ENCODE assay signal across 36 cellular contexts in genomic region chr10:19021162-19021561, GRCh38. TPM values are rescaled to one million over a fixed set of nuclear protein-coding genes. Genes with fewer than 3 reads are reported as not detected.
"Had no signal": no experiment of that assay in that cellular context is flagged by ENCODE, and none has a peak within 500 bp of the region (broad histone marks: within the 10 kb centered on the region; RNA-seq: fewer than 3 reads in every experiment).

No MANE protein-coding gene starts in this region.

- H3K27me3 Mint-ChIP-seq: activated B cell treated with CpG ODN at 0.5 μM for 24 hours; activated CD4-positive, alpha-beta memory T cell treated with anti-CD3 and anti-CD28 coated beads for 36 hours; activated CD4-positive, alpha-beta T cell treated with anti-CD3 and anti-CD28 coated beads, Interleukin-2, amount 10 ng/mL, durations not matched to agents 24 days and 14 days; activated CD8-positive, alpha-beta T cell treated with anti-CD3 and anti-CD28 coated beads for 36 hours; activated naive CD4-positive, alpha-beta T cell treated with anti-CD3 and anti-CD28 coated beads, Interleukin-2, amount 10 ng/mL, durations not matched to agents 7 days and 5 days; activated naive CD8-positive, alpha-beta T cell; activated naive CD8-positive, alpha-beta T cell treated with anti-CD3 and anti-CD28 coated beads, Interleukin-2, amount 10 ng/mL, durations not matched to agents 7 days and 5 days; activated naive CD8-positive, alpha-beta T cell treated with anti-CD3 and anti-CD28 coated beads, Interleukin-2, amount 50 U/mL, for 24 hours; central memory CD8-positive, alpha-beta T cell had no signal

- H3K27me3 ChIP-seq: ascending aorta, cardiac muscle cell had no signal

- DNase-seq: activated B cell treated with CpG ODN at 0.5 μM for 24 hours; activated CD4-positive, alpha-beta memory T cell treated with anti-CD3 and anti-CD28 coated beads for 36 hours; activated CD4-positive, alpha-beta T cell treated with anti-CD3 and anti-CD28 coated beads for 4 hours; activated CD4-positive, alpha-beta T cell treated with anti-CD3 and anti-CD28 coated beads, Interleukin-2, amount 10 ng/mL, durations not matched to agents 24 days and 14 days; activated CD4-positive, alpha-beta T cell treated with anti-CD3 and anti-CD28 coated beads, Interleukin-2, amount 50 U/mL, for 1 hour; activated CD4-positive, alpha-beta T cell treated with anti-CD3 and anti-CD28 coated beads, Interleukin-2, amount 50 U/mL, for 4 hours; activated CD4-positive, CD25-positive, alpha-beta regulatory T cell treated with anti-CD3 and anti-CD28 coated beads, Interleukin-2, amount 50 U/mL, for 72 hours; activated CD8-positive, alpha-beta memory T cell treated with anti-CD3 and anti-CD28 coated beads, Interleukin-2, amount 50 U/mL, for 4 hours; activated CD8-positive, alpha-beta T cell treated with anti-CD3 and anti-CD28 coated beads for 36 hours; activated effector memory CD4-positive, alpha-beta T cell treated with Interleukin-2 at 50 U/mL for 16 hours; activated gamma-delta T cell; activated naive CD4-positive, alpha-beta T cell treated with anti-CD3 and anti-CD28 coated beads, Interleukin-2, amount 10 ng/mL, durations not matched to agents 7 days and 5 days; activated naive CD4-positive, alpha-beta T cell treated with Interleukin-2 at 50 U/mL for 16 hours; activated naive CD8-positive, alpha-beta T cell treated with anti-CD3 and anti-CD28 coated beads, Interleukin-2, amount 10 ng/mL, durations not matched to agents 7 days and 5 days; activated naive CD8-positive, alpha-beta T cell treated with anti-CD3 and anti-CD28 coated beads, Interleukin-2, amount 50 U/mL, for 24 hours; activated T-cell treated with anti-CD3 and anti-CD28 coated beads for 4 hours; activated T-cell treated with anti-CD3 and anti-CD28 coated beads, Interleukin-2, amount 50 U/mL, for 1 hour; activated T-cell treated with anti-CD3 and anti-CD28 coated beads, Interleukin-2, amount 50 U/mL, for 4 hours; amygdala; anterior cingulate cortex; caudate nucleus; cerebellar nuclear complex; T-helper 2 cell; T-helper 9 cell had no signal

- H3K36me3 ChIP-seq: ascending aorta, cardiac muscle cell had no signal

- H3K9me3 Mint-ChIP-seq: activated CD4-positive, alpha-beta T cell treated with anti-CD3 and anti-CD28 coated beads, Interleukin-2, amount 10 ng/mL, durations not matched to agents 24 days and 14 days; activated naive CD4-positive, alpha-beta T cell treated with anti-CD3 and anti-CD28 coated beads, Interleukin-2, amount 10 ng/mL, durations not matched to agents 7 days and 5 days; activated naive CD4-positive, alpha-beta T cell treated with anti-CD3 and anti-CD28 coated beads, Interleukin-2, amount 50 U/mL, for 24 hours; activated naive CD8-positive, alpha-beta T cell treated with anti-CD3 and anti-CD28 coated beads, Interleukin-2, amount 10 ng/mL, durations not matched to agents 7 days and 5 days; activated naive CD8-positive, alpha-beta T cell treated with anti-CD3 and anti-CD28 coated beads, Interleukin-2, amount 50 U/mL, for 24 hours; brain had no signal

- H3K4me3 Mint-ChIP-seq: activated B cell treated with CpG ODN at 0.5 μM for 24 hours; activated CD4-positive, alpha-beta memory T cell treated with anti-CD3 and anti-CD28 coated beads for 36 hours; activated CD4-positive, alpha-beta T cell treated with anti-CD3 and anti-CD28 coated beads, Interleukin-2, amount 10 ng/mL, durations not matched to agents 24 days and 14 days; activated CD8-positive, alpha-beta T cell treated with anti-CD3 and anti-CD28 coated beads for 36 hours; activated naive CD4-positive, alpha-beta T cell treated with anti-CD3 and anti-CD28 coated beads, Interleukin-2, amount 10 ng/mL, durations not matched to agents 7 days and 5 days; activated naive CD4-positive, alpha-beta T cell treated with anti-CD3 and anti-CD28 coated beads, Interleukin-2, amount 50 U/mL, for 24 hours; activated naive CD8-positive, alpha-beta T cell; activated naive CD8-positive, alpha-beta T cell treated with anti-CD3 and anti-CD28 coated beads, Interleukin-2, amount 10 ng/mL, durations not matched to agents 7 days and 5 days; activated naive CD8-positive, alpha-beta T cell treated with anti-CD3 and anti-CD28 coated beads, Interleukin-2, amount 50 U/mL, for 24 hours; activated T-cell treated with anti-CD3 and anti-CD28 coated beads, Interleukin-2, amount 50 U/mL, for 4 hours; brain; central memory CD8-positive, alpha-beta T cell; T-helper 1 cell treated with Interleukin-12 subunit alpha and Interleukin-12 subunit beta and Interleukin-4 antibody, amounts not matched to agents 30 μg/mL and 1 μg/mL, for 36 hours; T-helper 2 cell treated with Interferon-gamma antibody and Interleukin-4, amounts not matched to agents 5 μg/mL and 100 μg/mL, for 36 hours had no signal

- ATAC-seq: activated CD8-positive, alpha-beta T cell treated with anti-CD3 and anti-CD28 coated beads for 36 hours; activated naive CD8-positive, alpha-beta T cell treated with anti-CD3 and anti-CD28 coated beads, Interleukin-2, amount 50 U/mL, for 24 hours; activated T-cell treated with anti-CD3 and anti-CD28 coated beads, Interleukin-2, amount 50 U/mL, for 4 hours had no signal

- H3K36me3 Mint-ChIP-seq: activated CD4-positive, alpha-beta memory T cell treated with anti-CD3 and anti-CD28 coated beads for 36 hours; activated naive CD4-positive, alpha-beta T cell treated with anti-CD3 and anti-CD28 coated beads, Interleukin-2, amount 10 ng/mL, durations not matched to agents 7 days and 5 days; activated naive CD4-positive, alpha-beta T cell treated with anti-CD3 and anti-CD28 coated beads, Interleukin-2, amount 50 U/mL, for 24 hours; activated naive CD8-positive, alpha-beta T cell; activated naive CD8-positive, alpha-beta T cell treated with anti-CD3 and anti-CD28 coated beads, Interleukin-2, amount 10 ng/mL, durations not matched to agents 7 days and 5 days; brain had no signal

- H3K4me3 ChIP-seq: ascending aorta, cardiac muscle cell had no signal

- H3K4me1 ChIP-seq: ascending aorta had no signal

- H3K27ac ChIP-seq: ascending aorta, cardiac muscle cell, VCaP had no signal

- H3K9me3 ChIP-seq: ascending aorta had no signal

- H3K4me1 Mint-ChIP-seq: activated B cell treated with CpG ODN at 0.5 μM for 24 hours; activated CD4-positive, alpha-beta T cell treated with anti-CD3 and anti-CD28 coated beads, Interleukin-2, amount 10 ng/mL, durations not matched to agents 24 days and 14 days; activated naive CD4-positive, alpha-beta T cell treated with anti-CD3 and anti-CD28 coated beads, Interleukin-2, amount 10 ng/mL, durations not matched to agents 7 days and 5 days; activated naive CD4-positive, alpha-beta T cell treated with anti-CD3 and anti-CD28 coated beads, Interleukin-2, amount 50 U/mL, for 24 hours; activated naive CD8-positive, alpha-beta T cell treated with anti-CD3 and anti-CD28 coated beads, Interleukin-2, amount 10 ng/mL, durations not matched to agents 7 days and 5 days; activated naive CD8-positive, alpha-beta T cell treated with anti-CD3 and anti-CD28 coated beads, Interleukin-2, amount 50 U/mL, for 24 hours; brain; central memory CD8-positive, alpha-beta T cell had no signal

- H3K27ac Mint-ChIP-seq: activated B cell treated with CpG ODN at 0.5 μM for 24 hours; activated CD4-positive, alpha-beta memory T cell treated with anti-CD3 and anti-CD28 coated beads for 36 hours; activated CD4-positive, alpha-beta T cell treated with anti-CD3 and anti-CD28 coated beads, Interleukin-2, amount 10 ng/mL, durations not matched to agents 24 days and 14 days; activated CD8-positive, alpha-beta T cell treated with anti-CD3 and anti-CD28 coated beads for 36 hours; activated naive CD4-positive, alpha-beta T cell treated with anti-CD3 and anti-CD28 coated beads, Interleukin-2, amount 10 ng/mL, durations not matched to agents 7 days and 5 days; activated naive CD4-positive, alpha-beta T cell treated with anti-CD3 and anti-CD28 coated beads, Interleukin-2, amount 50 U/mL, for 24 hours; activated naive CD8-positive, alpha-beta T cell; activated naive CD8-positive, alpha-beta T cell treated with anti-CD3 and anti-CD28 coated beads, Interleukin-2, amount 10 ng/mL, durations not matched to agents 7 days and 5 days; activated naive CD8-positive, alpha-beta T cell treated with anti-CD3 and anti-CD28 coated beads, Interleukin-2, amount 50 U/mL, for 24 hours; activated T-helper 2 cell treated with anti-CD3 and anti-CD28 coated beads, Interferon-gamma antibody, Interleukin-2, Interleukin-4, amounts not matched to agents 10 μg/mL and 5 μg/mL and 100 μg/mL, durations not matched to agents 14 hours and 24 hours and 36 hours; brain; T-helper 1 cell treated with Interleukin-12 subunit alpha and Interleukin-12 subunit beta and Interleukin-4 antibody, amounts not matched to agents 30 μg/mL and 1 μg/mL, for 36 hours; T-helper 2 cell treated with Interferon-gamma antibody and Interleukin-4, amounts not matched to agents 5 μg/mL and 100 μg/mL, for 36 hours had no signal

RNA-seq across cellular contexts. Expression of gene MALRD1, which starts 27.4 kb away (rescaled TPM):
- total RNA-seq: activated B cell treated with CpG ODN at 0.5 μM for 24 hours; activated CD4-positive, alpha-beta memory T cell treated with anti-CD3 and anti-CD28 coated beads for 36 hours; activated CD4-positive, alpha-beta T cell treated with anti-CD3 and anti-CD28 coated beads, Interleukin-2, amount 10 ng/mL, durations not matched to agents 24 days and 14 days; activated CD8-positive, alpha-beta memory T cell treated with anti-CD3 and anti-CD28 coated beads for 36 hours; activated naive CD8-positive, alpha-beta T cell treated with anti-CD3 and anti-CD28 coated beads, Interleukin-2, amount 10 ng/mL, durations not matched to agents 7 days and 5 days; activated T-cell treated with anti-CD3 and anti-CD28 coated beads, Interleukin-2, amount 50 U/mL, for 4 hours; activated T-helper 2 cell treated with anti-CD3 and anti-CD28 coated beads, Interferon-gamma antibody, Interleukin-2, Interleukin-4, amounts not matched to agents 10 μg/mL and 5 μg/mL and 100 μg/mL, durations not matched to agents 14 hours and 24 hours and 36 hours; ascending aorta; bronchial epithelial cell had no signal
